ENCODE assay signal across 32 cellular contexts in genomic region chr2:142094233-142094632, GRCh38. TPM values are rescaled to one million over a fixed set of nuclear protein-coding genes. Genes with fewer than 3 reads are reported as not detected.
"Had no signal": no experiment of that assay in that cellular context is flagged by ENCODE, and none has a peak within 500 bp of the region (broad histone marks: within the 10 kb centered on the region; RNA-seq: fewer than 3 reads in every experiment).

No MANE protein-coding gene starts in this region.

- ATAC-seq: activated CD4-positive, alpha-beta T cell treated with anti-CD3 and anti-CD28 coated beads for 36 hours; activated CD4-positive, CD25-positive, alpha-beta regulatory T cell treated with anti-CD3 and anti-CD28 coated beads, Interleukin-2, amount 50 U/mL, for 24 hours; activated CD8-positive, alpha-beta memory T cell treated with anti-CD3 and anti-CD28 coated beads, Interleukin-2, amount 10 ng/mL, durations not matched to agents 7 days and 5 days; activated CD8-positive, alpha-beta T cell treated with anti-CD3 and anti-CD28 coated beads, Interleukin-2, amount 10 ng/mL, durations not matched to agents 7 days and 5 days; activated naive CD8-positive, alpha-beta T cell treated with anti-CD3 and anti-CD28 coated beads, Interleukin-2, amount 50 U/mL, for 24 hours; WTC11 had no signal

- H3K36me3 ChIP-seq: ascending aorta, cardiac muscle cell, WERI-Rb-1 had no signal

- H3K27me3 ChIP-seq: ascending aorta, cardiac muscle cell had no signal

- FAIRE-seq: bronchial epithelial cell, colon had no signal

- H3K27ac ChIP-seq: ascending aorta, cardiac muscle cell, WERI-Rb-1 had no signal

- H3K4me1 ChIP-seq: ascending aorta had no signal

- DNase-seq: activated CD4-positive, alpha-beta memory T cell treated with anti-CD3 and anti-CD28 coated beads, Interleukin-2, amount 10 ng/mL, durations not matched to agents 7 days and 5 days; activated CD4-positive, alpha-beta T cell treated with anti-CD3 and anti-CD28 coated beads for 1 hour; activated CD4-positive, alpha-beta T cell treated with anti-CD3 and anti-CD28 coated beads for 36 hours; activated CD4-positive, alpha-beta T cell treated with anti-CD3 and anti-CD28 coated beads for 48 hours; activated CD4-positive, alpha-beta T cell treated with anti-CD3 and anti-CD28 coated beads, Interleukin-2, amount 10 ng/mL, durations not matched to agents 7 days and 5 days; activated CD4-positive, alpha-beta T cell treated with anti-CD3 and anti-CD28 coated beads, Interleukin-2, amount 50 U/mL, for 48 hours; activated CD4-positive, CD25-positive, alpha-beta regulatory T cell; activated CD8-positive, alpha-beta memory T cell treated with anti-CD3 and anti-CD28 coated beads for 24 hours; activated CD8-positive, alpha-beta memory T cell treated with anti-CD3 and anti-CD28 coated beads, Interleukin-2, amount 10 ng/mL, durations not matched to agents 7 days and 5 days; activated CD8-positive, alpha-beta memory T cell treated with anti-CD3 and anti-CD28 coated beads, Interleukin-2, amount 50 U/mL, for 48 hours; activated CD8-positive, alpha-beta T cell treated with anti-CD3 and anti-CD28 coated beads, Interleukin-2, amount 10 ng/mL, durations not matched to agents 7 days and 5 days; activated effector memory CD4-positive, alpha-beta T cell treated with Interleukin-2 at 50 U/mL for 16 hours; activated gamma-delta T cell; activated naive CD4-positive, alpha-beta T cell treated with anti-CD3 and anti-CD28 coated beads, Interleukin-2, amount 10 ng/mL, durations not matched to agents 7 days and 5 days; activated naive CD4-positive, alpha-beta T cell treated with Interleukin-2 at 50 U/mL for 16 hours; activated naive CD8-positive, alpha-beta T cell treated with anti-CD3 and anti-CD28 coated beads, Interleukin-2, amount 10 ng/mL, durations not matched to agents 7 days and 5 days; activated naive CD8-positive, alpha-beta T cell treated with anti-CD3 and anti-CD28 coated beads, Interleukin-2, amount 50 U/mL, for 24 hours; activated T-cell treated with anti-CD3 and anti-CD28 coated beads, Interleukin-2, amount 50 U/mL, for 24 hours; activated T-cell treated with anti-CD3 and anti-CD28 coated beads, Interleukin-2, amount 50 U/mL, for 48 hours; amygdala; anterior cingulate cortex; central memory CD4-positive, alpha-beta T cell; T-helper 2 cell; T-helper 9 cell; WERI-Rb-1 had no signal

- H3K4me3 ChIP-seq: ascending aorta, cardiac muscle cell had no signal

- H3K9me3 ChIP-seq: ascending aorta had no signal

RNA-seq across cellular contexts. Expression of gene LRP1B, which starts 36.6 kb away (rescaled TPM):
- total RNA-seq: activated CD4-positive, alpha-beta memory T cell treated with anti-CD3 and anti-CD28 coated beads, Interleukin-2, amount 10 ng/mL, durations not matched to agents 7 days and 5 days; activated CD4-positive, alpha-beta T cell treated with anti-CD3 and anti-CD28 coated beads for 36 hours; activated CD4-positive, alpha-beta T cell treated with anti-CD3 and anti-CD28 coated beads, Interleukin-2, amount 10 ng/mL, durations not matched to agents 7 days and 5 days; activated CD8-positive, alpha-beta memory T cell treated with anti-CD3 and anti-CD28 coated beads, Interleukin-2, amount 10 ng/mL, durations not matched to agents 7 days and 5 days; activated CD8-positive, alpha-beta T cell treated with anti-CD3 and anti-CD28 coated beads, Interleukin-2, amount 10 ng/mL, durations not matched to agents 7 days and 5 days; activated naive CD8-positive, alpha-beta T cell treated with anti-CD3 and anti-CD28 coated beads, Interleukin-2, amount 10 ng/mL, durations not matched to agents 7 days and 5 days; activated T-helper 2 cell treated with anti-CD3 and anti-CD28 coated beads, Interferon-gamma antibody, Interleukin-2, Interleukin-4, amounts not matched to agents 10 μg/mL and 5 μg/mL and 100 μg/mL, durations not matched to agents 14 hours and 24 hours and 36 hours; ascending aorta had no signal
